8 cellular contexts compared by ENCODE assay signal in genomic region chrX:119272882-119273806, GRCh38. TPM values are rescaled to one million over a fixed set of nuclear protein-coding genes. Genes with fewer than 3 reads are reported as not detected.
DNase-seq lines count a peak whose midpoint lies in the region; ATAC-seq and TF ChIP-seq lines count a peak whose summit lies in the region.

No MANE protein-coding gene starts in this region.

- peaks cover 20% of the 10 kb centered on the region for H3K27me3 Mint-ChIP-seq in activated T-helper 1 cell treated with anti-CD3 and anti-CD28 coated beads, Interleukin-12 subunit alpha, Interleukin-12 subunit beta, Interleukin-2, Interleukin-4 antibody, amounts not matched to agents 30 ng/mL and 10 ng/mL and 1 ng/mL, durations not matched to agents 14 hours and 24 hours and 36 hours (ENCODE audit: insufficient read depth)
- no peaks in the 10 kb centered on the region for H3K27me3 Mint-ChIP-seq in nephron progenitor cell (ENCODE audit: low read depth, poor library complexity)

- H3K4me3 ChIP-seq in fibroblast of villous mesenchyme (ENCODE audit: low read depth, low read length) (no peak overlapping the region), retinal pigment epithelial cell (ENCODE audit: low read length) (no peak overlapping the region)

- DNase-seq in activated T-helper 1 cell treated with anti-CD3 and anti-CD28 coated beads, Interleukin-12 subunit alpha, Interleukin-12 subunit beta, Interleukin-2, Interleukin-4 antibody, amounts not matched to agents 30 ng/mL and 10 ng/mL and 1 ng/mL, durations not matched to agents 14 hours and 24 hours and 36 hours (ENCODE audit: low spot score) = peak; percentile 36
- peak; percentile 13 for DNase-seq in fibroblast of villous mesenchyme (ENCODE audit: low read depth)
- peak; percentile 16 for DNase-seq in retinal pigment epithelial cell (ENCODE audit: low read depth)
- DNase-seq in nephron progenitor cell = no peak
- DNase-seq in NCI-H226 = no peak
- no peak for DNase-seq in HPDE6-E6E7 (ENCODE audit: extremely low spot score)

- H3K9me3 Mint-ChIP-seq in activated T-helper 1 cell treated with anti-CD3 and anti-CD28 coated beads, Interleukin-12 subunit alpha, Interleukin-12 subunit beta, Interleukin-2, Interleukin-4 antibody, amounts not matched to agents 30 ng/mL and 10 ng/mL and 1 ng/mL, durations not matched to agents 14 hours and 24 hours and 36 hours = no peaks in the 10 kb centered on the region
- H3K9me3 Mint-ChIP-seq in nephron progenitor cell = peaks cover 65% of the 10 kb centered on the region

- peak; percentile 19 for TF ChIP-seq CTCF in fibroblast of villous mesenchyme (IDR thresholded peaks at IDR 0.05; ENCODE audit: insufficient read depth, low read depth, low read length)
- TF ChIP-seq CTCF in retinal pigment epithelial cell (conservative IDR thresholded peaks at IDR 0.05; ENCODE audit: low read depth, low read length) = peak; percentile 42
- TF ChIP-seq CTCF in nephron progenitor cell (IDR thresholded peaks at IDR 0.05) = no peak

- peak; percentile 53 for ATAC-seq in HG03565 (IDR thresholded peaks at IDR 0.05; ENCODE audit: unreplicated experiment)
- no peak for ATAC-seq in HG02852 (IDR thresholded peaks at IDR 0.05; ENCODE audit: unreplicated experiment)

- intact Hi-C loops in activated T-helper 1 cell treated with anti-CD3 and anti-CD28 coated beads, Interleukin-12 subunit alpha, Interleukin-12 subunit beta, Interleukin-2, Interleukin-4 antibody, amounts not matched to agents 30 ng/mL and 10 ng/mL and 1 ng/mL, durations not matched to agents 14 hours and 24 hours and 36 hours (cut with micrococcal nuclease) = loop anchor here (1.0 kb wide), 1 partner anchor 37 kb away; the partner anchor contains the start of gene PGRMC1

- H3K4me1 Mint-ChIP-seq in activated T-helper 1 cell treated with anti-CD3 and anti-CD28 coated beads, Interleukin-12 subunit alpha, Interleukin-12 subunit beta, Interleukin-2, Interleukin-4 antibody, amounts not matched to agents 30 ng/mL and 10 ng/mL and 1 ng/mL, durations not matched to agents 14 hours and 24 hours and 36 hours (ENCODE audit: low read depth) = peaks cover 8% of the 10 kb centered on the region
- H3K4me1 Mint-ChIP-seq in nephron progenitor cell = no peaks in the 10 kb centered on the region

- H3K36me3 Mint-ChIP-seq in activated T-helper 1 cell treated with anti-CD3 and anti-CD28 coated beads, Interleukin-12 subunit alpha, Interleukin-12 subunit beta, Interleukin-2, Interleukin-4 antibody, amounts not matched to agents 30 ng/mL and 10 ng/mL and 1 ng/mL, durations not matched to agents 14 hours and 24 hours and 36 hours (ENCODE audit: low read depth) = no peaks in the 10 kb centered on the region
- no peaks in the 10 kb centered on the region for H3K36me3 Mint-ChIP-seq in nephron progenitor cell (ENCODE audit: low read depth)

- H3K27ac Mint-ChIP-seq in activated T-helper 1 cell treated with anti-CD3 and anti-CD28 coated beads, Interleukin-12 subunit alpha, Interleukin-12 subunit beta, Interleukin-2, Interleukin-4 antibody, amounts not matched to agents 30 ng/mL and 10 ng/mL and 1 ng/mL, durations not matched to agents 14 hours and 24 hours and 36 hours = no peak overlapping the region
- H3K27ac Mint-ChIP-seq in nephron progenitor cell = no peak overlapping the region

- H3K4me3 Mint-ChIP-seq in activated T-helper 1 cell treated with anti-CD3 and anti-CD28 coated beads, Interleukin-12 subunit alpha, Interleukin-12 subunit beta, Interleukin-2, Interleukin-4 antibody, amounts not matched to agents 30 ng/mL and 10 ng/mL and 1 ng/mL, durations not matched to agents 14 hours and 24 hours and 36 hours = peak overlapping the region; percentile 59
- H3K4me3 Mint-ChIP-seq in nephron progenitor cell = no peak overlapping the region

RNA-seq across cellular contexts. Expression of gene PGRMC1, which starts 37.1 kb away (rescaled TPM):
- 41.1 and 41.6 TPM in 2 replicates for total RNA-seq in activated T-helper 1 cell treated with anti-CD3 and anti-CD28 coated beads, Interleukin-12 subunit alpha, Interleukin-12 subunit beta, Interleukin-2, Interleukin-4 antibody, amounts not matched to agents 30 ng/mL and 10 ng/mL and 1 ng/mL, durations not matched to agents 14 hours and 24 hours and 36 hours
- total RNA-seq in fibroblast of villous mesenchyme = 202 and 244 TPM in 2 replicates

Comparison
In these comparisons a context has a peak if more than half of its experiments do, and no peak if none do; other contexts are left out.
1. DNase-seq: peak in activated T-helper 1 cell treated with anti-CD3 and anti-CD28 coated beads, Interleukin-12 subunit alpha, Interleukin-12 subunit beta, Interleukin-2, Interleukin-4 antibody, amounts not matched to agents 30 ng/mL and 10 ng/mL and 1 ng/mL, durations not matched to agents 14 hours and 24 hours and 36 hours (single experiment), fibroblast of villous mesenchyme (single experiment) and retinal pigment epithelial cell (single experiment); none in nephron progenitor cell (single experiment), NCI-H226 (single experiment) and HPDE6-E6E7 (single experiment).